Comparison of ENCODE assay signal across 27 cellular contexts in the genomic region with DNA sequence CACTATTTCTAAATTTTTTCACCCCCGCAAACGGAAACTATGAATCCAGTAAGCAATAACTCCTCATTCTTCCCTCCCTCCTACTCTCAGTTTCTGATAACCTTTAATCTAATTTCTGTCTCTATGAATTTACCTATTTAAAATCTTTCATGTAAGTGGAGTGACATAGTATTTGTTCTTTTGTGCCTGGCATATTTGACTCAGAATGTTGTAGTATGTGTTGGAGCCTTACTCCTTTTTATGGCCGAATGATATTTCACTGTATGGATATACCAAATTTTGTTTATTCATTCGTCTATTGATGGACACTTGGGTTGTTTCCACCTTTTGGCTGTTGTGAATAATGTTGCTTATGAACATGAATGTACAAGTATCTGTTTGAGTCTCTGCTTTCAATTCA.
"Had no signal": no experiment of that assay in that cellular context is flagged by ENCODE, and none has a peak within 500 bp of the region (broad histone marks: within the 10 kb centered on the region; RNA-seq: fewer than 3 reads in every experiment).

No MANE protein-coding gene starts in this region.

- H3K27me3 Mint-ChIP-seq: activated B cell treated with CpG ODN at 0.5 μM for 24 hours; activated CD4-positive, alpha-beta memory T cell treated with anti-CD3 and anti-CD28 coated beads for 36 hours; activated CD8-positive, alpha-beta memory T cell treated with anti-CD3 and anti-CD28 coated beads, Interleukin-2, amount 10 ng/mL, durations not matched to agents 7 days and 5 days; activated naive CD8-positive, alpha-beta T cell; T-helper 17 cell had no signal

- H3K4me1 Mint-ChIP-seq: activated B cell treated with CpG ODN at 0.5 μM for 24 hours, brain, T-helper 17 cell had no signal

- FAIRE-seq: endometrium, endothelial cell of umbilical vein had no signal

- DNase-seq: activated B cell treated with CpG ODN at 0.5 μM for 24 hours; activated CD4-positive, alpha-beta memory T cell treated with anti-CD3 and anti-CD28 coated beads for 36 hours; activated CD4-positive, alpha-beta T cell treated with anti-CD3 and anti-CD28 coated beads for 4 hours; activated CD8-positive, alpha-beta memory T cell treated with anti-CD3 and anti-CD28 coated beads, Interleukin-2, amount 10 ng/mL, durations not matched to agents 7 days and 5 days; activated CD8-positive, alpha-beta memory T cell treated with anti-CD3 and anti-CD28 coated beads, Interleukin-2, amount 50 U/mL, for 4 hours; activated CD8-positive, alpha-beta T cell treated with anti-CD3 and anti-CD28 coated beads, Interleukin-2, amount 10 ng/mL, durations not matched to agents 7 days and 5 days; activated effector memory CD4-positive, alpha-beta T cell treated with anti-CD3 and anti-CD28 coated beads, Interleukin-2, amount 50 U/mL, for 16 hours; activated naive CD4-positive, alpha-beta T cell treated with anti-CD3 and anti-CD28 coated beads for 36 hours; activated T-cell treated with anti-CD3 and anti-CD28 coated beads, Interleukin-2, amount 50 U/mL, for 1 hour; central memory CD4-positive, alpha-beta T cell; cerebellar nuclear complex; colonic mucosa; effector CD8-positive, alpha-beta T cell; esophagus squamous epithelium; foreskin melanocyte; heart right ventricle; T-helper 1 cell; T-helper 17 cell; T1000; WERI-Rb-1 had no signal

- H3K9me3 Mint-ChIP-seq: activated B cell treated with CpG ODN at 0.5 μM for 24 hours; activated CD4-positive, alpha-beta memory T cell treated with anti-CD3 and anti-CD28 coated beads for 36 hours; activated naive CD4-positive, alpha-beta T cell treated with anti-CD3 and anti-CD28 coated beads for 36 hours; activated T-helper 2 cell treated with anti-CD3 and anti-CD28 coated beads, Interferon-gamma antibody, Interleukin-2, Interleukin-4, amounts not matched to agents 10 μg/mL and 5 μg/mL and 100 μg/mL, durations not matched to agents 14 hours and 24 hours and 36 hours; brain; T-helper 2 cell treated with Interferon-gamma antibody and Interleukin-4, amounts not matched to agents 5 μg/mL and 100 μg/mL, for 36 hours had no signal

- H3K27ac Mint-ChIP-seq: activated B cell treated with CpG ODN at 0.5 μM for 24 hours; activated CD4-positive, alpha-beta memory T cell treated with anti-CD3 and anti-CD28 coated beads for 36 hours; activated CD8-positive, alpha-beta memory T cell treated with anti-CD3 and anti-CD28 coated beads, Interleukin-2, amount 10 ng/mL, durations not matched to agents 7 days and 5 days; activated CD8-positive, alpha-beta T cell treated with anti-CD3 and anti-CD28 coated beads, Interleukin-2, amount 10 ng/mL, durations not matched to agents 7 days and 5 days; activated naive CD4-positive, alpha-beta T cell treated with anti-CD3 and anti-CD28 coated beads for 36 hours; activated T-helper 2 cell treated with anti-CD3 and anti-CD28 coated beads, Interferon-gamma antibody, Interleukin-2, Interleukin-4, amounts not matched to agents 10 μg/mL and 5 μg/mL and 100 μg/mL, durations not matched to agents 14 hours and 24 hours and 36 hours; brain; T-helper 17 cell; T-helper 2 cell treated with Interferon-gamma antibody and Interleukin-4, amounts not matched to agents 5 μg/mL and 100 μg/mL, for 36 hours had no signal

- ATAC-seq: activated CD8-positive, alpha-beta memory T cell treated with anti-CD3 and anti-CD28 coated beads, Interleukin-2, amount 10 ng/mL, durations not matched to agents 7 days and 5 days; activated CD8-positive, alpha-beta T cell treated with anti-CD3 and anti-CD28 coated beads, Interleukin-2, amount 10 ng/mL, durations not matched to agents 7 days and 5 days; gastroesophageal sphincter; heart right ventricle; T-helper 17 cell had no signal

- H3K4me3 Mint-ChIP-seq: activated B cell treated with CpG ODN at 0.5 μM for 24 hours; activated CD4-positive, alpha-beta memory T cell treated with anti-CD3 and anti-CD28 coated beads for 36 hours; activated CD8-positive, alpha-beta memory T cell treated with anti-CD3 and anti-CD28 coated beads, Interleukin-2, amount 10 ng/mL, durations not matched to agents 7 days and 5 days; activated CD8-positive, alpha-beta T cell treated with anti-CD3 and anti-CD28 coated beads, Interleukin-2, amount 10 ng/mL, durations not matched to agents 7 days and 5 days; activated naive CD4-positive, alpha-beta T cell treated with anti-CD3 and anti-CD28 coated beads for 36 hours; activated naive CD8-positive, alpha-beta T cell; brain; T-helper 17 cell; T-helper 2 cell treated with Interferon-gamma antibody and Interleukin-4, amounts not matched to agents 5 μg/mL and 100 μg/mL, for 36 hours had no signal

- H3K36me3 Mint-ChIP-seq: activated CD4-positive, alpha-beta memory T cell treated with anti-CD3 and anti-CD28 coated beads for 36 hours; activated CD8-positive, alpha-beta memory T cell treated with anti-CD3 and anti-CD28 coated beads, Interleukin-2, amount 10 ng/mL, durations not matched to agents 7 days and 5 days; activated naive CD8-positive, alpha-beta T cell; brain had no signal
